12 cellular contexts compared by ENCODE assay signal in the genomic region with DNA sequence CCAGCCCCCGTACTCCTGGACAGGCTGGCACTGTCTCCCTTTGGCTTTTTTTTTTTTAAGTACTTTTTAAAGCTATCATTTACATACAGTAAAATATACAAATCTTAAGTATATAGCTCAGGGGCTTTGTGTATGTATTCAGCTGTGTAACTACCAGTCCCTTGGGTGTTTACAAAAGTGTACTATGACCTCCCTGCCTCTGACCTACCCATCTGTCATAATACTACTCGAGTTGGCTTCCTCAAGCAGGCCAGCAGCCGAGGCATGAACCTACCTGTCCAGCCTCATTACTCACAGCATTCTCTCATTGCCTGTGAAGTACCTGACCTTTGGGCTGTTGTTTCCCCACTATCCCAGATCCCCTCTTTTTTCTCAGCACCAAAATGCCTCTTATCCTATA. TPM values are rescaled to one million over a fixed set of nuclear protein-coding genes. Genes with fewer than 3 reads are reported as not detected.
DNase-seq lines count a peak whose midpoint lies in the region; ATAC-seq, FAIRE-seq and TF ChIP-seq lines count a peak whose summit lies in the region.
"Had no signal": no experiment of that assay in that cellular context is flagged by ENCODE, and none has a peak within 500 bp of the region (broad histone marks: within the 10 kb centered on the region; RNA-seq: fewer than 3 reads in every experiment).

No MANE protein-coding gene starts in this region.

- no peaks in the 10 kb centered on the region for H4K20me1 ChIP-seq in H1 (replicated peaks in 1 of 2; ENCODE audit: control insufficient read depth in 1 of 2, insufficient read depth in 2 of 2, low read length in 2 of 2)

- H3K4me2 ChIP-seq in H1 (ENCODE audit: insufficient read depth in 1 of 2, low read depth in 2 of 2, low read length in 2 of 2) = no peak overlapping the region

- H3K9ac ChIP-seq in H1 (replicated peaks in 1 of 4; ENCODE audit: extremely low read depth in 1 of 4, low read depth in 3 of 4, low read length in 3 of 4) = no peak overlapping the region

- no peaks in the 10 kb centered on the region for H3K23me2 ChIP-seq in H1 (ENCODE audit: low read depth, low read length)

- CTCF ChIA-PET in H1 (lab: Charles Lee; ENCODE audit: partially characterized antibody) = interaction anchor here (0.9 to 23.0 kb wide), 7 partner anchors 7 to 287 kb away, joined by 3 to 297 read pairs (median 8); no protein-coding TSS in a partner anchor
- CTCF ChIA-PET in A673 (lab: Charles Lee) = no interaction called here

- H3K4me1 ChIP-seq in H1 (replicated peaks in 1 of 4; ENCODE audit: control insufficient read depth in 3 of 4, insufficient read depth in 4 of 4, low read length in 3 of 4) (peaks cover 3 to 11% (median 5%) of the 10 kb centered on the region in 4 experiments; a peak in 6 of 7 replicates), pancreas (peaks cover 69 to 95% (median 92%) of the 10 kb centered on the region in 3 donors), A673 (ENCODE audit: insufficient read depth, low read length, poor library complexity, severe bottlenecking) (no peaks in the 10 kb centered on the region)

- H3K27ac ChIP-seq in H1 (ENCODE audit: low read depth, low read length) (no peak overlapping the region), pancreas (peak overlapping the region; percentile 77 to 95 (median 90)), A673 (ENCODE audit: low read depth, low read length, poor library complexity, severe bottlenecking) (no peak overlapping the region)

- no peak overlapping the region for H3K23ac ChIP-seq in H1 (ENCODE audit: insufficient read length)

- no peak overlapping the region for H2BK120ac ChIP-seq in H1 (replicated peaks; ENCODE audit: low read depth, low read length)

- peak; percentile 96 for DNase-seq in DMS53 (lab: John Stamatoyannopoulos, UW)
- DNase-seq in NCI-H524 treated with DMSO at 0.1 percent for 48 hours (lab: John Stamatoyannopoulos, UW) = peak; percentile 71
- no peak for DNase-seq in H1 (ENCODE audit: low read depth in 1 of 2, low spot score in 2 of 2)
- peak in 4 of 6 donors; percentile 57 to 73 (median 62) for DNase-seq in pancreas
- no peak for DNase-seq in globus pallidus (ENCODE audit: low spot score)
- no peak for DNase-seq in A673 (ENCODE audit: low spot score)
- DNase-seq: activated CD8-positive, alpha-beta memory T cell treated with anti-CD3 and anti-CD28 coated beads, Interleukin-2, amount 50 U/mL, for 4 hours; caudate nucleus; DMS79; HCEC 1CT had no signal

- no TSS peak for BruUV-seq in A673 (replicated peaks; lab: Mats Ljungman, UMichigan)

- TF ChIP-seq RAD21 in H1 (IDR thresholded peaks at IDR 0.05 in 1 of 2, conservative IDR thresholded peaks at IDR 0.05 in 1 of 2; ENCODE audit: low read depth in 2 of 2, low read length in 2 of 2) = no peak

- H2AFZ ChIP-seq in H1 (ENCODE audit: low read length) = no peak overlapping the region

- H2BK12ac ChIP-seq in H1 (ENCODE audit: low read depth, low read length) = no peak overlapping the region

- ATAC-seq in pancreas (peak; percentile 63 to 72 (median 70)), GM19455 (IDR thresholded peaks at IDR 0.05; ENCODE audit: unreplicated experiment) (no peak), HG03135 (IDR thresholded peaks at IDR 0.05; ENCODE audit: unreplicated experiment) (no peak)

- H4K5ac ChIP-seq in H1 (ENCODE audit: insufficient read length, low read depth, low read length) = no peak overlapping the region

- intact Hi-C loops in pancreas (cut with DNase I) = loop anchor here in 1 of 3 donors (10.0 kb wide), 1 partner anchor 57 kb away; no protein-coding TSS in a partner anchor
- intact Hi-C loops in A673 (cut with micrococcal nuclease; ENCODE audit: unreplicated experiment) = no loop called here

- H3K9me3 ChIP-seq in H1 (ENCODE audit: insufficient read depth in 2 of 2, low read depth in 1 of 2, low read length in 1 of 2) (no peaks in the 10 kb centered on the region), pancreas (no peaks in the 10 kb centered on the region), A673 (ENCODE audit: low read depth, low read length, poor library complexity, severe bottlenecking) (no peaks in the 10 kb centered on the region)

- no peaks in the 10 kb centered on the region; a peak in 1 of 8 replicates for H3K36me3 ChIP-seq in H1 (ENCODE audit: control insufficient read depth in 2 of 4, insufficient read depth in 4 of 4, low read length in 3 of 4)
- peaks cover 0 to 15% (median 0%) of the 10 kb centered on the region in 3 donors for H3K36me3 ChIP-seq in pancreas
- no peaks in the 10 kb centered on the region for H3K36me3 ChIP-seq in A673 (ENCODE audit: insufficient read depth, low read length, poor library complexity, severe bottlenecking)

- no peak overlapping the region for H2BK5ac ChIP-seq in H1 (ENCODE audit: low read depth, low read length)

- 0 out of 2 replicates have a peak overlapping the region, but pooled peaks have one; percentile 26 for H2BK20ac ChIP-seq in H1 (ENCODE audit: low read length)

- POLR2A ChIA-PET in H1 (lab: Charles Lee; ENCODE audit: partially characterized antibody) (interaction anchor here (1.7 kb wide), 1 partner anchor 32 kb away, joined by 5 read pairs; no protein-coding TSS in a partner anchor), A673 (lab: Charles Lee; ENCODE audit: low non-redundant PET) (no interaction called here)

- H3K27me3 ChIP-seq in H1 (replicated peaks in 1 of 4; ENCODE audit: control insufficient read depth in 3 of 4, extremely low read depth in 1 of 4, insufficient read depth in 3 of 4, low read length in 3 of 4) = no peaks in the 10 kb centered on the region
- no peaks in the 10 kb centered on the region for H3K27me3 ChIP-seq in pancreas
- H3K27me3 ChIP-seq in A673 (replicated peaks; ENCODE audit: insufficient read depth, low read depth, low read length, poor library complexity) = no peaks in the 10 kb centered on the region

- H3K4me3 ChIP-seq in H1 (ENCODE audit: extremely low read depth in 1 of 4, insufficient read depth in 2 of 4, low read depth in 3 of 4, low read length in 4 of 4) (no peak overlapping the region), pancreas (no peak overlapping the region), A673 (ENCODE audit: low read depth, low read length, poor library complexity, severe bottlenecking) (no peak overlapping the region)

- no peak for FAIRE-seq in H1 (lab: Jason Lieb, UNC)
- FAIRE-seq in pancreas (lab: Jason Lieb, UNC) = no peak

- no peaks in the 10 kb centered on the region for H3K79me1 ChIP-seq in H1 (ENCODE audit: low read depth, low read length)

- no peak overlapping the region for H3K18ac ChIP-seq in H1 (ENCODE audit: extremely low read depth, low read length)

- no peak overlapping the region for H2AK5ac ChIP-seq in H1 (ENCODE audit: low read depth, low read length)

- H3K79me2 ChIP-seq in H1 (ENCODE audit: control insufficient read depth in 1 of 2, insufficient read depth in 2 of 2, low read length in 2 of 2) = no peaks in the 10 kb centered on the region

- 88% methylated on average over 3 of the region's 3 CpGs; no CpG with 5 or more reads in 1 of the 2 experiments for WGBS in H1 (ENCODE audit: extremely low coverage in 1 of 2, insufficient coverage in 1 of 2, insufficient read length in 1 of 2, insufficient replicate concordance in 2 of 2, low coverage in 1 of 2, low lambda C conversion rate in 2 of 2, missing lambda C conversion rate in 1 of 2), 2 experiments
- WGBS in pancreas, 2 donors = 11 to 18% methylated on average over 3 of the region's 3 CpGs

- no peak overlapping the region for H3K14ac ChIP-seq in H1 (ENCODE audit: insufficient read length)

- H4K8ac ChIP-seq in H1 (ENCODE audit: extremely low read depth, insufficient read depth, low read length) = no peak overlapping the region

- no peak overlapping the region for H2BK15ac ChIP-seq in H1 (ENCODE audit: low read length)

- no peak overlapping the region for H4K91ac ChIP-seq in H1 (replicated peaks; ENCODE audit: insufficient read length, low read length)

- H3K4ac ChIP-seq in H1 (replicated peaks; ENCODE audit: insufficient read length, low read depth, low read length) = no peak overlapping the region

- H3K56ac ChIP-seq in H1 (replicated peaks; ENCODE audit: insufficient read length, low read depth, low read length) = no peak overlapping the region

- TF ChIP-seq CTCF in H1 (IDR thresholded peaks at IDR 0.05; ENCODE audit: control extremely low read depth in 1 of 3, insufficient read depth in 1 of 3, low read depth in 1 of 3, low read length in 3 of 3) = no peak
- TF ChIP-seq CTCF in pancreas (IDR thresholded peaks at IDR 0.05) = no peak
- TF ChIP-seq CTCF in A673 (conservative IDR thresholded peaks at IDR 0.05; ENCODE audit: low read depth, low read length) = no peak

- TF ChIP-seq POLR2A in H1 (IDR thresholded peaks at IDR 0.05; ENCODE audit: control extremely low read depth in 1 of 2, low read depth in 2 of 2, low read length in 2 of 2) = no peak

- no peak for TF ChIP-seq EP300 in H1 (IDR thresholded peaks at IDR 0.05; ENCODE audit: borderline replicate concordance in 1 of 2, low read depth in 2 of 2, low read length in 2 of 2)

TF ChIP-seq in H1, 55 proteins besides CTCF, POLR2A, EP300 and RAD21 (continues in another document):
- TF ChIP-seq POLR2AphosphoS5 (IDR thresholded peaks at IDR 0.05; ENCODE audit: low read depth, low read length) = no peak
- no peak for TF ChIP-seq KDM1A (IDR thresholded peaks at IDR 0.05; ENCODE audit: borderline replicate concordance, low read length)
- no peak for TF ChIP-seq JUND (IDR thresholded peaks at IDR 0.05; ENCODE audit: low read length)
- no peak for TF ChIP-seq RFX5 (IDR thresholded peaks at IDR 0.05; ENCODE audit: borderline replicate concordance, low read depth, low read length)
- TF ChIP-seq TEAD4 (IDR thresholded peaks at IDR 0.05; ENCODE audit: low read depth, low read length) = no peak
- TF ChIP-seq JUN (IDR thresholded peaks at IDR 0.05; ENCODE audit: low read depth, low read length) = no peak
- TF ChIP-seq GABPA (IDR thresholded peaks at IDR 0.05; ENCODE audit: borderline replicate concordance, insufficient read depth, low read length) = no peak
- TF ChIP-seq NANOG (IDR thresholded peaks at IDR 0.05; ENCODE audit: insufficient read depth, low read depth, low read length, poor library complexity, severe bottlenecking) = no peak
- no peak for TF ChIP-seq ZNF274 (IDR thresholded peaks at IDR 0.05; ENCODE audit: borderline replicate concordance, extremely low read depth, low read length)
- no peak for TF ChIP-seq SP2 (IDR thresholded peaks at IDR 0.05; ENCODE audit: low read length)

RNA-seq across cellular contexts. Expression of a gene that starts 33.2 kb away (rescaled TPM):
- 23.7 and 27.6 TPM in 2 replicates for total RNA-seq in H1 (2021; fragmentation: NEBNext Ultra II Directional; extraction: Animal tissue kit (Norgen Biotek cat#: 25700))
- polyA plus RNA-seq in H1 (2011; rRNA removed) = 9.1 and 9.7 TPM in 2 replicates
- polyA plus RNA-seq in H1 (2011; cell fraction: cytosol; rRNA removed) = 11.2 TPM
- 16.6 TPM for polyA plus RNA-seq in H1 (2011; cell fraction: nucleus; rRNA removed)
- 9.4 to 15.8 TPM (median 15.5 TPM) in 4 replicates for polyA plus RNA-seq in H1 (2012, experiment 1 of 2)
- polyA plus RNA-seq in H1 (2012, experiment 2 of 2) = 1.7 TPM
- polyA plus RNA-seq in H1 (2013, experiment 1 of 2) = 13.6 TPM
- 16.3 TPM for polyA plus RNA-seq in H1 (2013, experiment 2 of 2)
- polyA minus RNA-seq in H1 (2011; rRNA and poly(A)+ RNA removed) = 78.4 and 110 TPM in 2 replicates
- 11.8 TPM for polyA minus RNA-seq in H1 (2011; cell fraction: cytosol; rRNA and poly(A)+ RNA removed)
- polyA minus RNA-seq in H1 (2011; cell fraction: nucleus; rRNA and poly(A)+ RNA removed) = 26.8 TPM
- total RNA-seq in pancreas = 100 to 1,000 TPM; 104 to 151 (median 132) TPM
- 10 to 100 TPM in 1 of 2 donors, 1 to 10 TPM in 1; 7.9 to 16.2 TPM for polyA plus RNA-seq in pancreas
- 43.9 and 52.4 TPM in 2 replicates for total RNA-seq in A673 (2021)

Comparison
In these comparisons a context has a peak if more than half of its experiments do, and no peak if none do; other contexts are left out.
1. DNase-seq: peak in DMS53 (single experiment), NCI-H524 treated with DMSO at 0.1 percent for 48 hours (single experiment) and pancreas (4 of 6); none in H1 (0 of 2), globus pallidus (single experiment) and A673 (single experiment).
2. H3K27ac ChIP-seq: peak in pancreas (4 of 4); none in H1 (single experiment) and A673 (single experiment).
3. ATAC-seq: peak in pancreas (4 of 4); none in GM19455 (single experiment) and HG03135 (single experiment).